ENCODE assay signal across 10 cellular contexts in the genomic region with DNA sequence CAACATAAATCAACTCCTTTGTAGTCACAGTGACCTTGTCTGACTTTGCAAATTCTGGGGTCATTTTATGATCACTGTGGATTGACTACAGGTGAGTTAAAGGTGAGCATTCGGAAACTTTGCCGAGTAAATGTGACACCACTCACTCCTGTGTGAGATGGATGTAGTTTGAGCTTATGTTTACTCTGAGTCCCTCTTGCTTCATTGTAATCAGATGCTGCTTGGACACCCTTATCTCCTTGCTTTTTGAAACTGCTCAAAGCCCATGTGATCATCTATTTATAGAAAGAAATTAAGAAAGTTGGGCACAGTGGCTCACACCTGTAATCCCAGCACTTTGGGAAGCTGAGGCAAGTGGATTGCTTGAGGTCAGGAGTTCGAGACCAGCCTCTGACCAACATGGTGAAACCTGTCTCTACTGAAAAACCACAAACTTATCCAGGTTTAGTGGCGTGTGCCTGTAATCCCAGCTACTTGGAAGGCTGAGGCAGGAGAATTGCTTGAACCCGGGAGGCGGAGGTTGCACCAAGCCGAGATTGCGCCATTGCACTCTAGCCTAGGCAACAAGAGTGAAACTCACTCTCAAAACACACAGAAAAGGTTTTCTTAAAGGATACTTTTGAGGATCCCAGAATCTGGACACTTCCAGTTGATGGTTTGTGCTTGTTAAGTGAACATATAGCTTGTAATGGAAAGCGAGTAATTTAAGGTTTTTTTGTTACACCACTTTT. TPM values are rescaled to one million over a fixed set of nuclear protein-coding genes. Genes with fewer than 3 reads are reported as not detected.
DNase-seq lines count a peak whose midpoint lies in the region; ATAC-seq and TF ChIP-seq lines count a peak whose summit lies in the region.
"Had no signal": no experiment of that assay in that cellular context is flagged by ENCODE, and none has a peak within 500 bp of the region (broad histone marks: within the 10 kb centered on the region; RNA-seq: fewer than 3 reads in every experiment).

No MANE protein-coding gene starts in this region.

- H3K27ac Mint-ChIP-seq in activated naive CD4-positive, alpha-beta T cell treated with anti-CD3 and anti-CD28 coated beads, Interleukin-2, amount 10 ng/mL, durations not matched to agents 7 days and 5 days: peak overlapping the region; percentile 98
- peak overlapping the region; percentile 100 for H3K27ac Mint-ChIP-seq in central memory CD8-positive, alpha-beta T cell (ENCODE audit: low read depth)
- no peak overlapping the region for H3K27ac Mint-ChIP-seq in endothelial cell (ENCODE audit: unreplicated experiment)

- peaks cover 91% of the 10 kb centered on the region for H3K4me1 Mint-ChIP-seq in activated naive CD4-positive, alpha-beta T cell treated with anti-CD3 and anti-CD28 coated beads, Interleukin-2, amount 10 ng/mL, durations not matched to agents 7 days and 5 days
- H3K4me1 Mint-ChIP-seq in central memory CD8-positive, alpha-beta T cell: peaks cover 58% of the 10 kb centered on the region
- peaks cover 26% of the 10 kb centered on the region for H3K4me1 Mint-ChIP-seq in endothelial cell (ENCODE audit: unreplicated experiment)

- no peak for ATAC-seq in central memory CD8-positive, alpha-beta T cell (replicated peaks; ENCODE audit: extremely low read depth, poor library complexity, severe bottlenecking)
- no peak for ATAC-seq in upper lobe of left lung (ENCODE audit: low FRiP score in 2 of 2)

- no peak for TF ChIP-seq CTCF in upper lobe of left lung (IDR thresholded peaks at IDR 0.05)
- no peak for TF ChIP-seq CTCF in endothelial cell (IDR thresholded peaks at IDR 0.05; ENCODE audit: unreplicated experiment)

- DNase-seq in activated naive CD4-positive, alpha-beta T cell treated with anti-CD3 and anti-CD28 coated beads, Interleukin-2, amount 10 ng/mL, durations not matched to agents 7 days and 5 days: no peak
- no peak for DNase-seq in activated naive CD4-positive, alpha-beta T cell treated with anti-CD3 and anti-CD28 coated beads, Interleukin-2, amount 50 U/mL, for 16 hours
- no peak for DNase-seq in central memory CD8-positive, alpha-beta T cell (ENCODE audit: low spot score in 2 of 2)
- DNase-seq in upper lobe of left lung (no peak), ecto neural progenitor cell (ENCODE audit: low spot score) (no peak), NCI-H187 (lab: John Stamatoyannopoulos, UW) (no peak), endothelial cell (ENCODE audit: low spot score) (no peak)
- DNase-seq: NCI-H226 had no signal

- peak overlapping the region; percentile 10 for H3K4me3 Mint-ChIP-seq in activated naive CD4-positive, alpha-beta T cell treated with anti-CD3 and anti-CD28 coated beads, Interleukin-2, amount 10 ng/mL, durations not matched to agents 7 days and 5 days
- H3K4me3 Mint-ChIP-seq in central memory CD8-positive, alpha-beta T cell: no peak overlapping the region
- no peak overlapping the region for H3K4me3 Mint-ChIP-seq in endothelial cell (ENCODE audit: unreplicated experiment)

- peaks cover 31% of the 10 kb centered on the region for H3K36me3 Mint-ChIP-seq in activated naive CD4-positive, alpha-beta T cell treated with anti-CD3 and anti-CD28 coated beads, Interleukin-2, amount 10 ng/mL, durations not matched to agents 7 days and 5 days
- peaks cover 35% of the 10 kb centered on the region for H3K36me3 Mint-ChIP-seq in central memory CD8-positive, alpha-beta T cell (ENCODE audit: insufficient read depth)
- H3K36me3 Mint-ChIP-seq in endothelial cell (ENCODE audit: low read depth, unreplicated experiment): no peaks in the 10 kb centered on the region

- H3K4me3 ChIP-seq in mucosa of stomach (ENCODE audit: low read length): no peak overlapping the region
- no peak overlapping the region for H3K4me3 ChIP-seq in upper lobe of left lung

- WGBS in upper lobe of left lung, 2 donors: 85 to 86% methylated on average over 9 of the region's 9 CpGs

- CTCF ChIA-PET in activated naive CD4-positive, alpha-beta T cell treated with anti-CD3 and anti-CD28 coated beads, Interleukin-2, amount 10 ng/mL, durations not matched to agents 7 days and 5 days (lab: Charles Lee): no interaction called here

- H3K36me3 ChIP-seq in mucosa of stomach (ENCODE audit: control insufficient read depth, insufficient read depth, low read length) (no peaks in the 10 kb centered on the region), upper lobe of left lung (no peaks in the 10 kb centered on the region)

- H3K27ac ChIP-seq in upper lobe of left lung: peak overlapping the region in 3 of 4 donors; percentile 69 to 79 (median 73)

- TF ChIP-seq POLR2A in upper lobe of left lung (IDR thresholded peaks at IDR 0.05): no peak

- H3K4me1 ChIP-seq in mucosa of stomach (ENCODE audit: control insufficient read depth, insufficient read depth, low read length): peaks cover 42% of the 10 kb centered on the region
- H3K4me1 ChIP-seq in upper lobe of left lung: peaks cover 9 to 35% (median 32%) of the 10 kb centered on the region in 4 donors

- no peaks in the 10 kb centered on the region for H3K27me3 Mint-ChIP-seq in activated naive CD4-positive, alpha-beta T cell treated with anti-CD3 and anti-CD28 coated beads, Interleukin-2, amount 10 ng/mL, durations not matched to agents 7 days and 5 days
- H3K27me3 Mint-ChIP-seq in central memory CD8-positive, alpha-beta T cell: no peaks in the 10 kb centered on the region
- H3K27me3 Mint-ChIP-seq in endothelial cell (ENCODE audit: unreplicated experiment): peaks cover 6% of the 10 kb centered on the region

- H3K27me3 ChIP-seq in mucosa of stomach (ENCODE audit: control insufficient read depth, insufficient read depth, low read length) (no peaks in the 10 kb centered on the region), upper lobe of left lung (no peaks in the 10 kb centered on the region)

- peak overlapping the region; percentile 36 for H3K9ac ChIP-seq in mucosa of stomach (ENCODE audit: low read length)

- no peaks in the 10 kb centered on the region for H3K9me3 Mint-ChIP-seq in activated naive CD4-positive, alpha-beta T cell treated with anti-CD3 and anti-CD28 coated beads, Interleukin-2, amount 10 ng/mL, durations not matched to agents 7 days and 5 days
- no peaks in the 10 kb centered on the region for H3K9me3 Mint-ChIP-seq in central memory CD8-positive, alpha-beta T cell
- no peaks in the 10 kb centered on the region for H3K9me3 Mint-ChIP-seq in endothelial cell (ENCODE audit: unreplicated experiment)

- H3K9me3 ChIP-seq in mucosa of stomach (ENCODE audit: control insufficient read depth, low read length) (no peaks in the 10 kb centered on the region), upper lobe of left lung (no peaks in the 10 kb centered on the region)

- no peak for TF ChIP-seq EP300 in upper lobe of left lung (IDR thresholded peaks at IDR 0.05)

RNA-seq across cellular contexts. Expression of a gene that starts 7.2 kb away (rescaled TPM):
- total RNA-seq in upper lobe of left lung (100 to 1,000 TPM in 2 of 6 donors, 10 to 100 TPM in 3, 1 to 10 TPM in 1; 9.2 to 161 (median 27.6) TPM), endothelial cell (ENCODE audit: unreplicated experiment) (26.6 TPM)

RNA-seq across cellular contexts. Expression of a gene that starts 32.2 kb away (rescaled TPM):
- total RNA-seq in upper lobe of left lung (under 1 TPM in 1 of 6 donors, not detected in 5; 0.44 TPM), endothelial cell (ENCODE audit: unreplicated experiment) (not detected)
- total RNA-seq: bronchial epithelial cell had no signal
